7 cellular contexts compared by ENCODE assay signal in genomic region chr13:25249001-25249543, GRCh38. TPM values are rescaled to one million over a fixed set of nuclear protein-coding genes. Genes with fewer than 3 reads are reported as not detected.
DNase-seq lines count a peak whose midpoint lies in the region; ATAC-seq, FAIRE-seq and TF ChIP-seq lines count a peak whose summit lies in the region.

No MANE protein-coding gene starts in this region.

- peak; percentile 55 for ATAC-seq in HG02798 (IDR thresholded peaks at IDR 0.05; ENCODE audit: poor library complexity, unreplicated experiment)

- no peak for TF ChIP-seq POLR2A in GM12891 (IDR thresholded peaks at IDR 0.05; ENCODE audit: low read depth, low read length)

- DNase-seq in GM12891 (ENCODE audit: insufficient read length, low spot score) (peak; percentile 10), SIG-M5 (lab: John Stamatoyannopoulos, UW) (peak; percentile 42), iPS-NIHi11 (ENCODE audit: low spot score) (peak; percentile 17), dedifferentiated amniotic fluid mesenchymal stem cell (ENCODE audit: extremely low spot score) (no peak)
- no peak for DNase-seq in stimulated activated CD4-positive, alpha-beta T cell treated with anti-CD3 and anti-CD28 coated beads, Interleukin-2, amount 100 ng/mL, for 48 hours
- no peak for DNase-seq in activated effector memory CD4-positive, alpha-beta T cell treated with Interleukin-2 at 50 U/mL for 16 hours

- FAIRE-seq in GM12891 (lab: Jason Lieb, UNC): peak; percentile 82

TF ChIP-seq in GM12891, 5 proteins besides CTCF, POLR2A, EP300 and RAD21:
- TF ChIP-seq SPI1 (IDR thresholded peaks at IDR 0.05; ENCODE audit: low read depth, low read length) (no peak), POLR2AphosphoS5 (IDR thresholded peaks at IDR 0.05; ENCODE audit: low read depth, low read length) (no peak), TAF1 (IDR thresholded peaks at IDR 0.05; ENCODE audit: low read depth, low read length) (no peak), PAX5 (IDR thresholded peaks at IDR 0.05; ENCODE audit: insufficient read depth, low read length, severe bottlenecking) (no peak), POU2F2 (IDR thresholded peaks at IDR 0.05; ENCODE audit: low read depth, low read length) (no peak)

RNA-seq across cellular contexts. Expression of gene MTMR6, which starts 38.2 kb away (rescaled TPM):
- polyA plus RNA-seq in GM12891 (2012; ENCODE audit: low read depth, missing spikeins): 3.7 TPM

RNA-seq across cellular contexts. Expression of gene NUP58, which starts 52.4 kb away (rescaled TPM):
- 13.5 TPM for polyA plus RNA-seq in GM12891 (2012; ENCODE audit: low read depth, missing spikeins)

Comparison
In these comparisons a context has a peak if more than half of its experiments do, and no peak if none do; other contexts are left out.
1. DNase-seq: peak in GM12891 (single experiment), SIG-M5 (single experiment) and iPS-NIHi11 (single experiment); none in dedifferentiated amniotic fluid mesenchymal stem cell (single experiment), stimulated activated CD4-positive, alpha-beta T cell treated with anti-CD3 and anti-CD28 coated beads, Interleukin-2, amount 100 ng/mL, for 48 hours (0 of 2) and activated effector memory CD4-positive, alpha-beta T cell treated with Interleukin-2 at 50 U/mL for 16 hours (single experiment).